In genomic region chr3:189944285-189945145, GRCh38 we compare ENCODE assay signal across 16 cellular contexts.
DNase-seq lines count a peak whose midpoint lies in the region; TF ChIP-seq lines count a peak whose summit lies in the region.
"Had no signal": no experiment of that assay in that cellular context is flagged by ENCODE, and none has a peak within 500 bp of the region (broad histone marks: within the 10 kb centered on the region; RNA-seq: fewer than 3 reads in every experiment).

No MANE protein-coding gene starts in this region.

- H3K4me3 ChIP-seq in colonic mucosa (no peak overlapping the region), prostate gland (no peak overlapping the region), GM23248 (no peak overlapping the region)
- H3K4me3 ChIP-seq: psoas muscle had no signal

- no peaks in the 10 kb centered on the region for H3K9me3 ChIP-seq in colonic mucosa
- H3K9me3 ChIP-seq in prostate gland, result no peaks in the 10 kb centered on the region
- H3K9me3 ChIP-seq in GM23248 (ENCODE audit: low read depth), result no peaks in the 10 kb centered on the region
- H3K9me3 ChIP-seq: psoas muscle had no signal

- no peaks in the 10 kb centered on the region for H3F3A ChIP-seq in GM23248 (ENCODE audit: insufficient read depth)

- H3K9me2 ChIP-seq in GM23248 (ENCODE audit: insufficient read depth), result no peaks in the 10 kb centered on the region

- no peaks in the 10 kb centered on the region for H3K79me2 ChIP-seq in GM23248 (ENCODE audit: insufficient read depth)

- H3K36me3 ChIP-seq in colonic mucosa, result no peaks in the 10 kb centered on the region
- H3K36me3 ChIP-seq in prostate gland, result no peaks in the 10 kb centered on the region
- H3K36me3 ChIP-seq in GM23248 (ENCODE audit: low read depth), result no peaks in the 10 kb centered on the region

- no peak overlapping the region for H2AFZ ChIP-seq in GM23248

- H3K4me1 ChIP-seq in colonic mucosa, result no peaks in the 10 kb centered on the region
- no peaks in the 10 kb centered on the region for H3K4me1 ChIP-seq in prostate gland (replicated peaks)
- peaks cover 11% of the 10 kb centered on the region for H3K4me1 ChIP-seq in GM23248 (ENCODE audit: insufficient read depth)

- H3K27me3 ChIP-seq in colonic mucosa (no peaks in the 10 kb centered on the region), prostate gland (replicated peaks; ENCODE audit: insufficient read depth) (no peaks in the 10 kb centered on the region), GM23248 (replicated peaks; ENCODE audit: insufficient read depth) (no peaks in the 10 kb centered on the region)

- DNase-seq in DMS79 (lab: John Stamatoyannopoulos, UW) (peak; percentile 4), DMS79 treated with DMSO at 0.1 percent for 48 hours (lab: John Stamatoyannopoulos, UW) (no peak), LoVo (ENCODE audit: low spot score) (peak; percentile 77), colonic mucosa (peak; percentile 79), prostate gland (ENCODE audit: low spot score) (peak; percentile 71), glomerular visceral epithelial cell (ENCODE audit: extremely low spot score) (no peak), SKM-1 (lab: John Stamatoyannopoulos, UW; ENCODE audit: unreplicated experiment) (no peak), GM23248 (no peak)
- DNase-seq: 8988T; activated CD8-positive, alpha-beta memory T cell treated with anti-CD3 and anti-CD28 coated beads, Interleukin-2, amount 50 U/mL, for 48 hours; CD4-positive, CD25-positive, alpha-beta regulatory T cell; central memory CD4-positive, alpha-beta T cell; naive B cell; NCI-H1694 treated with DMSO at 0.1 percent for 48 hours; psoas muscle had no signal

- TF ChIP-seq CTCF in colonic mucosa (IDR thresholded peaks at IDR 0.05), result no peak
- no peak for TF ChIP-seq CTCF in prostate gland (IDR thresholded peaks at IDR 0.05)

- peak overlapping the region; percentile 66 for H3K27ac ChIP-seq in colonic mucosa
- H3K27ac ChIP-seq in prostate gland, result peak overlapping the region in 1 of 2 donors; percentile 27
- no peak overlapping the region for H3K27ac ChIP-seq in GM23248
- H3K27ac ChIP-seq: KMS-11, psoas muscle had no signal

- intact Hi-C loops in colonic mucosa (cut with DNase I), result loop anchor here (5.0 to 10.0 kb wide), 3 partner anchors 290 to 672 kb away; no protein-coding TSS in a partner anchor
- intact Hi-C loops in prostate gland (cut with DNase I), result loop anchor here (5.0 kb wide), 1 partner anchor 672 kb away; no protein-coding TSS in a partner anchor

- TF ChIP-seq POLR2A in prostate gland (IDR thresholded peaks at IDR 0.05), result no peak

- H4K20me1 ChIP-seq in GM23248 (ENCODE audit: insufficient read depth), result no peaks in the 10 kb centered on the region

- in situ Hi-C loops in GM23248 (cut with MboI), result loop anchor here (5.0 kb wide), 1 partner anchor 667 kb away; no protein-coding TSS in a partner anchor

- WGBS in prostate gland, result 64% methylated on average over 14 of the region's 14 CpGs
- WGBS in GM23248 (ENCODE audit: low coverage in 1 of 2, low lambda C conversion rate in 2 of 2, missing lambda C conversion rate in 2 of 2), 2 experiments, result 92 to 94% methylated on average over 14 of the region's 14 CpGs

- H3K4me2 ChIP-seq in GM23248 (ENCODE audit: unreplicated experiment), result no peak overlapping the region
- H3K4me2 ChIP-seq: KMS-11 had no signal

- no peak overlapping the region for H3K9ac ChIP-seq in colonic mucosa (ENCODE audit: low read depth in 2 of 2, low read length in 2 of 2)
- H3K9ac ChIP-seq in GM23248, result no peak overlapping the region
- H3K9ac ChIP-seq: KMS-11 had no signal

Comparison
In these comparisons a context has a peak if more than half of its experiments do, and no peak if none do; other contexts are left out.
1. DNase-seq: peak in DMS79 (single experiment), LoVo (single experiment), colonic mucosa (single experiment) and prostate gland (single experiment); none in DMS79 treated with DMSO at 0.1 percent for 48 hours (single experiment), glomerular visceral epithelial cell (single experiment), SKM-1 (single experiment) and GM23248 (single experiment).